ENCODE assay signal across 30 cellular contexts in genomic region chr9:96467784-96468183, GRCh38.
"Had no signal": no experiment of that assay in that cellular context is flagged by ENCODE, and none has a peak within 500 bp of the region (broad histone marks: within the 10 kb centered on the region; RNA-seq: fewer than 3 reads in every experiment).

No MANE protein-coding gene starts in this region.

- DNase-seq: activated B cell treated with CpG ODN at 0.5 μM for 24 hours; activated CD4-positive, alpha-beta T cell treated with anti-CD3 and anti-CD28 coated beads for 48 hours; activated CD4-positive, alpha-beta T cell treated with anti-CD3 and anti-CD28 coated beads, Interleukin-2, amount 50 U/mL, for 1 hour; activated CD4-positive, alpha-beta T cell treated with anti-CD3 and anti-CD28 coated beads, Interleukin-2, amount 50 U/mL, for 48 hours; activated CD8-positive, alpha-beta T cell treated with anti-CD3 and anti-CD28 coated beads for 36 hours; activated effector memory CD4-positive, alpha-beta T cell treated with Interleukin-2 at 50 U/mL for 16 hours; activated gamma-delta T cell treated with Interleukin-2 at 50 U/mL for 16 hours; activated naive CD4-positive, alpha-beta T cell treated with anti-CD3 and anti-CD28 coated beads, Interleukin-2, amount 50 U/mL, for 16 hours; activated naive CD4-positive, alpha-beta T cell treated with Interleukin-2 at 50 U/mL for 16 hours; activated T-cell treated with anti-CD3 and anti-CD28 coated beads, Interleukin-2, amount 50 U/mL, for 4 hours; amniotic stem cell; anterior cingulate cortex; brain microvascular endothelial cell; caudate nucleus; dorsolateral prefrontal cortex; effector memory CD4-positive, alpha-beta T cell; esophagus squamous epithelium; foreskin melanocyte; T-helper 1 cell; T-helper 17 cell; T1000; WERI-Rb-1 had no signal

- ATAC-seq: activated CD4-positive, CD25-positive, alpha-beta regulatory T cell treated with anti-CD3 and anti-CD28 coated beads, Interleukin-2, amount 50 U/mL, for 24 hours; activated CD8-positive, alpha-beta T cell treated with anti-CD3 and anti-CD28 coated beads for 36 hours; activated T-cell treated with anti-CD3 and anti-CD28 coated beads, Interleukin-2, amount 50 U/mL, for 4 hours; activated T-helper 17 cell treated with anti-CD3 and anti-CD28 coated beads, Interleukin-2, amount 50 U/mL, for 72 hours; gastroesophageal sphincter; T-helper 17 cell had no signal

- H3K4me3 Mint-ChIP-seq: activated B cell treated with CpG ODN at 0.5 μM for 24 hours; activated CD8-positive, alpha-beta T cell treated with anti-CD3 and anti-CD28 coated beads for 36 hours; activated naive CD8-positive, alpha-beta T cell; activated T-cell treated with anti-CD3 and anti-CD28 coated beads, Interleukin-2, amount 50 U/mL, for 4 hours; activated T-helper 17 cell treated with anti-CD3 and anti-CD28 coated beads, Interleukin-2, amount 50 U/mL, for 72 hours; dendritic cell treated with granulocyte-macrophage colony-stimulating factor and Interleukin-4, amounts not matched to agents 40 ng/mL and 50 ng/mL, for 4 days; T-helper 17 cell; T-helper 2 cell treated with Interferon-gamma antibody and Interleukin-4, amounts not matched to agents 5 μg/mL and 100 μg/mL, for 36 hours had no signal

- H3K4me1 Mint-ChIP-seq: activated B cell treated with CpG ODN at 0.5 μM for 24 hours; activated T-helper 17 cell treated with anti-CD3 and anti-CD28 coated beads, Interleukin-2, amount 50 U/mL, for 72 hours had no signal

- H3K4me3 ChIP-seq: coronary artery, dorsolateral prefrontal cortex, esophagus squamous epithelium, gastroesophageal sphincter had no signal

- H3K4me1 ChIP-seq: esophagus squamous epithelium, gastroesophageal sphincter had no signal

- H3K27me3 ChIP-seq: brain microvascular endothelial cell, dorsolateral prefrontal cortex, esophagus squamous epithelium, gastroesophageal sphincter had no signal

- H3K9me3 Mint-ChIP-seq: activated B cell treated with CpG ODN at 0.5 μM for 24 hours; activated CD8-positive, alpha-beta T cell treated with anti-CD3 and anti-CD28 coated beads for 36 hours; activated T-cell treated with anti-CD3 and anti-CD28 coated beads, Interleukin-2, amount 50 U/mL, for 4 hours; activated T-helper 17 cell treated with anti-CD3 and anti-CD28 coated beads, Interleukin-2, amount 50 U/mL, for 72 hours; dendritic cell treated with granulocyte-macrophage colony-stimulating factor and Interleukin-4, amounts not matched to agents 40 ng/mL and 50 ng/mL, for 4 days; T-helper 2 cell treated with Interferon-gamma antibody and Interleukin-4, amounts not matched to agents 5 μg/mL and 100 μg/mL, for 36 hours had no signal

- H3K27me3 Mint-ChIP-seq: activated B cell treated with CpG ODN at 0.5 μM for 24 hours; activated CD8-positive, alpha-beta T cell treated with anti-CD3 and anti-CD28 coated beads for 36 hours; activated naive CD8-positive, alpha-beta T cell; activated T-helper 17 cell treated with anti-CD3 and anti-CD28 coated beads, Interleukin-2, amount 50 U/mL, for 72 hours; dendritic cell treated with granulocyte-macrophage colony-stimulating factor and Interleukin-4, amounts not matched to agents 40 ng/mL and 50 ng/mL, for 4 days; T-helper 17 cell had no signal

- H3K9me3 ChIP-seq: esophagus squamous epithelium, gastroesophageal sphincter had no signal

- H3K27ac ChIP-seq: brain microvascular endothelial cell, coronary artery, dorsolateral prefrontal cortex, epithelial cell of prostate, esophagus squamous epithelium, gastroesophageal sphincter, WERI-Rb-1 had no signal

- H3K27ac Mint-ChIP-seq: activated B cell treated with CpG ODN at 0.5 μM for 24 hours; activated CD8-positive, alpha-beta T cell treated with anti-CD3 and anti-CD28 coated beads for 36 hours; activated naive CD8-positive, alpha-beta T cell; activated T-helper 17 cell treated with anti-CD3 and anti-CD28 coated beads, Interleukin-2, amount 50 U/mL, for 72 hours; dendritic cell treated with granulocyte-macrophage colony-stimulating factor and Interleukin-4, amounts not matched to agents 40 ng/mL and 50 ng/mL, for 4 days; T-helper 2 cell treated with Interferon-gamma antibody and Interleukin-4, amounts not matched to agents 5 μg/mL and 100 μg/mL, for 36 hours had no signal
